ENCODE assay signal across 17 cellular contexts in genomic region chr1:41950820-41951219, GRCh38. TPM values are rescaled to one million over a fixed set of nuclear protein-coding genes. Genes with fewer than 3 reads are reported as not detected.
DNase-seq lines count a peak whose midpoint lies in the region; ATAC-seq and FAIRE-seq lines count a peak whose summit lies in the region.
"Had no signal": no experiment of that assay in that cellular context is flagged by ENCODE, and none has a peak within 500 bp of the region (broad histone marks: within the 10 kb centered on the region; RNA-seq: fewer than 3 reads in every experiment).

No MANE protein-coding gene starts in this region.

- peak; percentile 20 to 22 for DNase-seq in activated T-cell treated with anti-CD3 and anti-CD28 coated beads, Interleukin-2, amount 50 U/mL, for 72 hours
- DNase-seq in activated T-cell treated with anti-CD3 and anti-CD28 coated beads for 4 hours (no peak), GM19239 (ENCODE audit: insufficient read length, low spot score) (no peak), CD1c-positive myeloid dendritic cell (ENCODE audit: extremely low spot score) (no peak), NCI-H2196 (lab: John Stamatoyannopoulos, UW; ENCODE audit: unreplicated experiment) (no peak)
- DNase-seq: CD4-positive, alpha-beta memory T cell; cerebellar nuclear complex; effector memory CD8-positive, alpha-beta T cell; left colon; NCI-H2029; NCI-H510A treated with DMSO at 0.1 percent for 48 hours; SHP77; T-helper 17 cell had no signal

- peak overlapping the region; percentile 91 for H3K27ac Mint-ChIP-seq in activated T-cell treated with anti-CD3 and anti-CD28 coated beads, Interleukin-2, amount 50 U/mL, for 72 hours
- H3K27ac Mint-ChIP-seq in activated naive CD8-positive, alpha-beta T cell, result peak overlapping the region; percentile 52
- H3K27ac Mint-ChIP-seq in stimulated activated memory B cell treated with anti-CD40 and anti-IgM and Interleukin-4, amounts not matched to agents 10 μg/mL and 1 μg/mL and 100 μg/mL, for 72 hours, result no peak overlapping the region
- H3K27ac Mint-ChIP-seq: CD4-positive, alpha-beta memory T cell; IgD-negative memory B cell; T-helper 17 cell had no signal

- peaks cover 13 to 20% of the 10 kb centered on the region in 2 donors for H3K9me3 Mint-ChIP-seq in activated T-cell treated with anti-CD3 and anti-CD28 coated beads, Interleukin-2, amount 50 U/mL, for 72 hours
- peaks cover 15% of the 10 kb centered on the region for H3K9me3 Mint-ChIP-seq in activated naive CD8-positive, alpha-beta T cell (ENCODE audit: low read depth)
- peaks cover 21% of the 10 kb centered on the region for H3K9me3 Mint-ChIP-seq in stimulated activated memory B cell treated with anti-CD40 and anti-IgM and Interleukin-4, amounts not matched to agents 10 μg/mL and 1 μg/mL and 100 μg/mL, for 72 hours

- H3K4me3 Mint-ChIP-seq in activated T-cell treated with anti-CD3 and anti-CD28 coated beads, Interleukin-2, amount 50 U/mL, for 72 hours, result peak overlapping the region; percentile 5 to 63
- peak overlapping the region; percentile 25 for H3K4me3 Mint-ChIP-seq in activated naive CD8-positive, alpha-beta T cell
- no peak overlapping the region for H3K4me3 Mint-ChIP-seq in stimulated activated memory B cell treated with anti-CD40 and anti-IgM and Interleukin-4, amounts not matched to agents 10 μg/mL and 1 μg/mL and 100 μg/mL, for 72 hours
- H3K4me3 Mint-ChIP-seq: CD4-positive, alpha-beta memory T cell; effector memory CD8-positive, alpha-beta T cell; IgD-negative memory B cell; T-helper 17 cell had no signal

- H3K27me3 Mint-ChIP-seq in activated T-cell treated with anti-CD3 and anti-CD28 coated beads, Interleukin-2, amount 50 U/mL, for 72 hours (ENCODE audit: low read depth), result no peaks in the 10 kb centered on the region
- no peaks in the 10 kb centered on the region for H3K27me3 Mint-ChIP-seq in activated naive CD8-positive, alpha-beta T cell
- no peaks in the 10 kb centered on the region for H3K27me3 Mint-ChIP-seq in stimulated activated memory B cell treated with anti-CD40 and anti-IgM and Interleukin-4, amounts not matched to agents 10 μg/mL and 1 μg/mL and 100 μg/mL, for 72 hours
- H3K27me3 Mint-ChIP-seq: CD4-positive, alpha-beta memory T cell; effector memory CD8-positive, alpha-beta T cell; T-helper 17 cell had no signal

- H3K4me1 Mint-ChIP-seq in activated T-cell treated with anti-CD3 and anti-CD28 coated beads, Interleukin-2, amount 50 U/mL, for 72 hours (ENCODE audit: low read depth), result peaks cover 45% of the 10 kb centered on the region
- H3K4me1 Mint-ChIP-seq in activated naive CD8-positive, alpha-beta T cell (ENCODE audit: low read depth), result peaks cover 27% of the 10 kb centered on the region
- H3K4me1 Mint-ChIP-seq in stimulated activated memory B cell treated with anti-CD40 and anti-IgM and Interleukin-4, amounts not matched to agents 10 μg/mL and 1 μg/mL and 100 μg/mL, for 72 hours, result peaks cover 27% of the 10 kb centered on the region

- ATAC-seq in activated T-cell treated with anti-CD3 and anti-CD28 coated beads, Interleukin-2, amount 50 U/mL, for 72 hours (replicated peaks in 1 of 2), result peak; percentile 80 to 83
- peak; percentile 82 for ATAC-seq in stimulated activated memory B cell treated with anti-CD40 and anti-IgM and Interleukin-4, amounts not matched to agents 10 μg/mL and 1 μg/mL and 100 μg/mL, for 72 hours
- ATAC-seq in GM21390 (IDR thresholded peaks at IDR 0.05; ENCODE audit: unreplicated experiment), result no peak
- ATAC-seq: effector memory CD8-positive, alpha-beta T cell; left colon; T-helper 17 cell had no signal

- peak; percentile 48 for FAIRE-seq in GM19239 (lab: Jason Lieb, UNC)

- peaks cover 20 to 30% of the 10 kb centered on the region in 2 donors for H3K36me3 Mint-ChIP-seq in activated T-cell treated with anti-CD3 and anti-CD28 coated beads, Interleukin-2, amount 50 U/mL, for 72 hours (ENCODE audit: insufficient read depth in 2 of 2)
- peaks cover 13% of the 10 kb centered on the region for H3K36me3 Mint-ChIP-seq in activated naive CD8-positive, alpha-beta T cell
- peaks cover 7% of the 10 kb centered on the region for H3K36me3 Mint-ChIP-seq in stimulated activated memory B cell treated with anti-CD40 and anti-IgM and Interleukin-4, amounts not matched to agents 10 μg/mL and 1 μg/mL and 100 μg/mL, for 72 hours
- H3K36me3 Mint-ChIP-seq: IgD-negative memory B cell had no signal

RNA-seq across cellular contexts. Expression of gene HIVEP3, which starts 32.1 kb away (rescaled TPM):
- 10 to 100 TPM; 22.8 to 29.2 TPM for total RNA-seq in activated T-cell treated with anti-CD3 and anti-CD28 coated beads, Interleukin-2, amount 50 U/mL, for 72 hours

Comparison
In these comparisons a context has a peak if more than half of its experiments do, and no peak if none do; other contexts are left out.
1. DNase-seq: peak in activated T-cell treated with anti-CD3 and anti-CD28 coated beads, Interleukin-2, amount 50 U/mL, for 72 hours (2 of 2); none in activated T-cell treated with anti-CD3 and anti-CD28 coated beads for 4 hours (single experiment), GM19239 (single experiment), CD1c-positive myeloid dendritic cell (single experiment) and NCI-H2196 (single experiment).